19 cellular contexts compared by ENCODE assay signal in the genomic region with DNA sequence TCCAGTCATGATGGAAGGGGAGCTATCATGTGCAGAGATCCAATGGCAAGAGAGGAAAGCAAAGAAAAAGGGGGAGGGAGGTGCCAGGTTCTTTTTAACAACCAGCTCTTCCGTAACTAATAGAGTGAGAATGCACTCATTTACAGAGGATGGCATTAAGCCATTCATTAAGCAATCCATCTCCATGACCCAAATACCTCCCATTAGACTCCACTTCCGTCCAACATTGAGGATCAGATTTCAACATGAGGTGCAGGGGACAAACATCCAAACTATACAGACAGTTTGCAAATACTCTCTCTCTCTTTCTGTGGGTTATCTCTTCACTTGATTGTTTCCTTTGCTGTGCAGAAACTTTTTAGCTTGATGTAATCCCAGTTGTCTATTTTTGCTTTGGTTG. TPM values are rescaled to one million over a fixed set of nuclear protein-coding genes. Genes with fewer than 3 reads are reported as not detected.
DNase-seq lines count a peak whose midpoint lies in the region; ATAC-seq and TF ChIP-seq lines count a peak whose summit lies in the region.
"Had no signal": no experiment of that assay in that cellular context is flagged by ENCODE, and none has a peak within 500 bp of the region (broad histone marks: within the 10 kb centered on the region; RNA-seq: fewer than 3 reads in every experiment).

No MANE protein-coding gene starts in this region.

- H3K27ac Mint-ChIP-seq in activated naive CD8-positive, alpha-beta T cell treated with anti-CD3 and anti-CD28 coated beads for 36 hours = no peak overlapping the region
- H3K27ac Mint-ChIP-seq: activated CD4-positive, alpha-beta memory T cell treated with anti-CD3 and anti-CD28 coated beads, Interleukin-2, amount 10 ng/mL, durations not matched to agents 7 days and 5 days; immature natural killer cell had no signal

- peak; percentile 66 to 73 for ATAC-seq in lower lobe of right lung
- no peak for ATAC-seq in HG03571 (IDR thresholded peaks at IDR 0.05; ENCODE audit: unreplicated experiment)
- ATAC-seq: HCT116 had no signal

- H3K36me3 Mint-ChIP-seq in activated naive CD8-positive, alpha-beta T cell treated with anti-CD3 and anti-CD28 coated beads for 36 hours = peaks cover 15% of the 10 kb centered on the region

- peaks cover 24% of the 10 kb centered on the region for H3K9me3 Mint-ChIP-seq in activated naive CD8-positive, alpha-beta T cell treated with anti-CD3 and anti-CD28 coated beads for 36 hours

- H3K27ac ChIP-seq in lower lobe of right lung = no peak overlapping the region
- H3K27ac ChIP-seq: BLaER1, prostate gland, SK-N-MC, suprapubic skin had no signal

- no peak overlapping the region for H3K4me3 Mint-ChIP-seq in activated naive CD8-positive, alpha-beta T cell treated with anti-CD3 and anti-CD28 coated beads for 36 hours
- H3K4me3 Mint-ChIP-seq: activated CD4-positive, alpha-beta memory T cell treated with anti-CD3 and anti-CD28 coated beads, Interleukin-2, amount 10 ng/mL, durations not matched to agents 7 days and 5 days; immature natural killer cell had no signal

- H3K4me3 ChIP-seq in epithelial cell of esophagus (ENCODE audit: low read length) (no peak overlapping the region), lower lobe of right lung (no peak overlapping the region), H7 (ENCODE audit: insufficient read depth, low read depth, low read length) (no peak overlapping the region)
- H3K4me3 ChIP-seq: BLaER1, prostate gland, SK-N-MC, suprapubic skin had no signal

- TF ChIP-seq CTCF in epithelial cell of esophagus (IDR thresholded peaks at IDR 0.05; ENCODE audit: insufficient read depth, low read depth, low read length, missing control alignments) (no peak), lower lobe of right lung (IDR thresholded peaks at IDR 0.05) (no peak)

- DNase-seq in Ammon's horn (ENCODE audit: low spot score) (peak; percentile 25), NCI-H2029 (lab: John Stamatoyannopoulos, UW) (peak; percentile 44), epithelial cell of esophagus (ENCODE audit: low read depth) (peak; percentile 23), lower lobe of right lung (no peak), H7 (no peak)
- no peak for DNase-seq in activated T-cell treated with anti-CD3 and anti-CD28 coated beads, Interleukin-2, amount 50 U/mL, for 48 hours
- no peak for DNase-seq in activated naive CD8-positive, alpha-beta T cell treated with anti-CD3 and anti-CD28 coated beads for 36 hours
- DNase-seq: activated CD4-positive, alpha-beta memory T cell treated with anti-CD3 and anti-CD28 coated beads, Interleukin-2, amount 10 ng/mL, durations not matched to agents 7 days and 5 days; activated gamma-delta T cell; effector CD4-positive, alpha-beta T cell; immature natural killer cell; NCI-H1930; stimulated activated CD4-positive, alpha-beta T cell treated with anti-CD3 and anti-CD28 coated beads, Interleukin-1b, Interleukin-23, amount 100 ng/mL, for 48 hours had no signal

- H3K36me3 ChIP-seq in lower lobe of right lung (no peaks in the 10 kb centered on the region), H7 (replicated peaks; ENCODE audit: control insufficient read depth, insufficient read depth, low read length) (no peaks in the 10 kb centered on the region)
- H3K36me3 ChIP-seq: BLaER1, prostate gland had no signal

- H3K27me3 ChIP-seq in lower lobe of right lung (ENCODE audit: low read depth) (no peaks in the 10 kb centered on the region), H7 (ENCODE audit: control insufficient read depth, insufficient read depth, low read length) (no peaks in the 10 kb centered on the region)
- H3K27me3 ChIP-seq: BLaER1, suprapubic skin had no signal

- H3K4me1 Mint-ChIP-seq in activated naive CD8-positive, alpha-beta T cell treated with anti-CD3 and anti-CD28 coated beads for 36 hours = peaks cover under 1% of the 10 kb centered on the region
- H3K4me1 Mint-ChIP-seq: immature natural killer cell had no signal

- no peaks in the 10 kb centered on the region for H3K27me3 Mint-ChIP-seq in activated naive CD8-positive, alpha-beta T cell treated with anti-CD3 and anti-CD28 coated beads for 36 hours
- H3K27me3 Mint-ChIP-seq: activated CD4-positive, alpha-beta memory T cell treated with anti-CD3 and anti-CD28 coated beads, Interleukin-2, amount 10 ng/mL, durations not matched to agents 7 days and 5 days had no signal

- intact Hi-C loops in lower lobe of right lung (cut with DNase I) = no loop called here

- H3K9me3 ChIP-seq in lower lobe of right lung = peaks cover 10% of the 10 kb centered on the region
- H3K9me3 ChIP-seq: prostate gland, suprapubic skin had no signal

- no peaks in the 10 kb centered on the region for H3K4me1 ChIP-seq in lower lobe of right lung
- H3K4me1 ChIP-seq: BLaER1, prostate gland, suprapubic skin had no signal

RNA-seq across cellular contexts. Expression of a gene that starts 21.2 kb away (rescaled TPM):
- 9.7 TPM for total RNA-seq in lower lobe of right lung
- total RNA-seq in activated naive CD8-positive, alpha-beta T cell treated with anti-CD3 and anti-CD28 coated beads for 36 hours = 1 to 10 TPM; 2.6 to 3.7 TPM
- total RNA-seq in H7 (2014; rRNA removed; shearing (Covaris generic)) = 4.4 and 6.4 TPM in 2 replicates

Comparison
In these comparisons a context has a peak if more than half of its experiments do, and no peak if none do; other contexts are left out.
1. DNase-seq: peak in Ammon's horn (single experiment), NCI-H2029 (single experiment) and epithelial cell of esophagus (single experiment); none in lower lobe of right lung (single experiment), activated T-cell treated with anti-CD3 and anti-CD28 coated beads, Interleukin-2, amount 50 U/mL, for 48 hours (0 of 2), activated naive CD8-positive, alpha-beta T cell treated with anti-CD3 and anti-CD28 coated beads for 36 hours (single experiment) and H7 (single experiment).